ENCODE assay signal across 9 cellular contexts in genomic region chr11:47348859-47349258, GRCh38. TPM values are rescaled to one million over a fixed set of nuclear protein-coding genes. Genes with fewer than 3 reads are reported as not detected.
A peak's percentile ranks its signal among the peaks of the same experiment; 100 is the strongest.
DNase-seq lines count a peak whose midpoint lies in the region; ATAC-seq and TF ChIP-seq lines count a peak whose summit lies in the region.
"Had no signal": no experiment of that assay in that cellular context is flagged by ENCODE, and none has a peak within 500 bp of the region (broad histone marks: within the 10 kb centered on the region; RNA-seq: fewer than 3 reads in every experiment).

No MANE protein-coding gene starts in this region.

- no peak overlapping the region for H3K4ac ChIP-seq in neuronal stem cell (ENCODE audit: low read length)

- H2BK5ac ChIP-seq in neuronal stem cell (ENCODE audit: low read length), result no peak overlapping the region

- H3K4me3 ChIP-seq in adrenal gland (no peak overlapping the region), neuronal stem cell (ENCODE audit: low read length in 2 of 2) (no peak overlapping the region), lower leg skin (ENCODE audit: low read depth, poor library complexity, severe bottlenecking) (no peak overlapping the region)

- H2BK15ac ChIP-seq in neuronal stem cell (ENCODE audit: low read length), result no peak overlapping the region

- H2AK5ac ChIP-seq in neuronal stem cell (ENCODE audit: low read depth, low read length), result no peak overlapping the region

- no peaks in the 10 kb centered on the region for H3K9me3 ChIP-seq in adrenal gland (replicated peaks in 1 of 3)
- H3K9me3 ChIP-seq in neuronal stem cell (replicated peaks in 1 of 2; ENCODE audit: control insufficient read depth in 2 of 2, insufficient read depth in 1 of 2, low read depth in 1 of 2, low read length in 2 of 2), result no peaks in the 10 kb centered on the region

- H3K36me3 ChIP-seq in adrenal gland (replicated peaks in 1 of 2) (no peaks in the 10 kb centered on the region), neuronal stem cell (replicated peaks in 1 of 2; ENCODE audit: control insufficient read depth in 2 of 2, insufficient read depth in 2 of 2, low read length in 2 of 2) (no peaks in the 10 kb centered on the region)

- no peak overlapping the region for H3K27ac Mint-ChIP-seq in activated CD4-positive, alpha-beta memory T cell treated with anti-CD3 and anti-CD28 coated beads for 36 hours
- no peak overlapping the region for H3K27ac Mint-ChIP-seq in activated CD4-positive, alpha-beta memory T cell treated with anti-CD3 and anti-CD28 coated beads, Interleukin-2, amount 10 ng/mL, durations not matched to agents 7 days and 5 days

- no peak overlapping the region for H3K14ac ChIP-seq in neuronal stem cell (ENCODE audit: low read length)

- intact Hi-C loops in activated CD4-positive, alpha-beta memory T cell treated with anti-CD3 and anti-CD28 coated beads for 36 hours (cut with micrococcal nuclease), result no loop called here
- intact Hi-C loops in adrenal gland (cut with DNase I), result loop anchor here in 1 of 2 donors (5.0 to 10.0 kb wide), 2 partner anchors 177 to 454 kb away; no protein-coding TSS in a partner anchor
- intact Hi-C loops in lower leg skin (cut with DNase I; ENCODE audit: low total_unique reads), result no loop called here

- no peak overlapping the region for H3K4me2 ChIP-seq in neuronal stem cell (ENCODE audit: insufficient read depth, low read length, poor library complexity, severe bottlenecking)

- no peak overlapping the region for H3K4me3 Mint-ChIP-seq in activated CD4-positive, alpha-beta memory T cell treated with anti-CD3 and anti-CD28 coated beads for 36 hours
- H3K4me3 Mint-ChIP-seq in activated CD4-positive, alpha-beta memory T cell treated with anti-CD3 and anti-CD28 coated beads, Interleukin-2, amount 10 ng/mL, durations not matched to agents 7 days and 5 days, result no peak overlapping the region
- H3K4me3 Mint-ChIP-seq: activated naive CD4-positive, alpha-beta T cell treated with anti-CD3 and anti-CD28 coated beads, Interleukin-2, amount 50 U/mL, for 24 hours had no signal

- TF ChIP-seq CTCF in adrenal gland (IDR thresholded peaks at IDR 0.05) (peak in 4 of 6 experiments; percentile 12 to 31 (median 16)), lower leg skin (IDR thresholded peaks at IDR 0.05) (no peak)

- H4K8ac ChIP-seq in neuronal stem cell (ENCODE audit: low read depth, low read length), result no peak overlapping the region

- H3K36me3 Mint-ChIP-seq in activated CD4-positive, alpha-beta memory T cell treated with anti-CD3 and anti-CD28 coated beads for 36 hours, result no peaks in the 10 kb centered on the region
- H3K36me3 Mint-ChIP-seq in activated CD4-positive, alpha-beta memory T cell treated with anti-CD3 and anti-CD28 coated beads, Interleukin-2, amount 10 ng/mL, durations not matched to agents 7 days and 5 days (ENCODE audit: low read depth), result no peaks in the 10 kb centered on the region
- H3K36me3 Mint-ChIP-seq: activated naive CD4-positive, alpha-beta T cell treated with anti-CD3 and anti-CD28 coated beads, Interleukin-2, amount 50 U/mL, for 24 hours had no signal

- TF ChIP-seq POLR2A in adrenal gland (IDR thresholded peaks at IDR 0.05) (no peak), lower leg skin (IDR thresholded peaks at IDR 0.05) (no peak)

- H2AFZ ChIP-seq in neuronal stem cell (ENCODE audit: low read length), result peak overlapping the region; percentile 69

- peak; percentile 36 for DNase-seq in activated CD4-positive, alpha-beta memory T cell treated with anti-CD3 and anti-CD28 coated beads for 36 hours
- no peak for DNase-seq in activated CD4-positive, alpha-beta memory T cell treated with anti-CD3 and anti-CD28 coated beads, Interleukin-2, amount 10 ng/mL, durations not matched to agents 7 days and 5 days
- peak; percentile 75 for DNase-seq in NAMALWA (ENCODE audit: low spot score)
- peak in 3 of 7 donors; percentile 39 to 65 (median 44) for DNase-seq in adrenal gland
- DNase-seq in neuronal stem cell (ENCODE audit: low spot score), result no peak
- no peak for DNase-seq in lower leg skin (ENCODE audit: low spot score in 2 of 2)
- DNase-seq in activated CD8-positive, alpha-beta memory T cell treated with anti-CD3 and anti-CD28 coated beads, Interleukin-2, amount 50 U/mL, for 4 hours, result no peak

- no peak overlapping the region for H3K18ac ChIP-seq in neuronal stem cell (ENCODE audit: low read length)

- H3K23ac ChIP-seq in neuronal stem cell (ENCODE audit: low read depth, low read length, poor library complexity), result no peak overlapping the region

- no peak overlapping the region for H4K91ac ChIP-seq in neuronal stem cell (ENCODE audit: low read depth, low read length, poor library complexity)

- H2BK120ac ChIP-seq in neuronal stem cell (ENCODE audit: low read depth, low read length), result no peak overlapping the region

- H3K27me3 ChIP-seq in adrenal gland (no peaks in the 10 kb centered on the region), neuronal stem cell (ENCODE audit: control insufficient read depth in 3 of 3, insufficient read depth in 3 of 3, low read depth in 1 of 3, low read length in 3 of 3) (peaks cover 0 to 48% (median 0%) of the 10 kb centered on the region in 3 experiments)

- H3K27ac ChIP-seq in adrenal gland, result no peak overlapping the region
- no peak overlapping the region for H3K27ac ChIP-seq in neuronal stem cell (replicated peaks; ENCODE audit: low read length)

- no peaks in the 10 kb centered on the region for H3K9me3 Mint-ChIP-seq in activated CD4-positive, alpha-beta memory T cell treated with anti-CD3 and anti-CD28 coated beads for 36 hours
- no peaks in the 10 kb centered on the region for H3K9me3 Mint-ChIP-seq in activated CD4-positive, alpha-beta memory T cell treated with anti-CD3 and anti-CD28 coated beads, Interleukin-2, amount 10 ng/mL, durations not matched to agents 7 days and 5 days
- H3K9me3 Mint-ChIP-seq: activated naive CD4-positive, alpha-beta T cell treated with anti-CD3 and anti-CD28 coated beads, Interleukin-2, amount 50 U/mL, for 24 hours had no signal

- 53 to 78% (median 73%) methylated on average over 3 to 8 of the region's 8 CpGs for WGBS in adrenal gland, 4 donors
- WGBS in neuronal stem cell (ENCODE audit: extremely low coverage in 2 of 2, insufficient read length in 2 of 2, insufficient replicate concordance in 1 of 2), 2 donors, result no CpG with 5 or more reads among the region's 8 CpGs
- 58 to 73% methylated on average over 8 of the region's 8 CpGs for WGBS in lower leg skin, 2 donors

- no peak overlapping the region for H2BK12ac ChIP-seq in neuronal stem cell (ENCODE audit: low read length)

- H3K4me1 ChIP-seq in adrenal gland (replicated peaks in 1 of 2) (peaks cover 14 to 16% of the 10 kb centered on the region in 2 donors), neuronal stem cell (ENCODE audit: control insufficient read depth in 2 of 2, insufficient read depth in 1 of 2, low read depth in 1 of 2, low read length in 2 of 2) (peaks cover 5 to 9% of the 10 kb centered on the region in 2 donors)

- H3K9ac ChIP-seq in neuronal stem cell (ENCODE audit: low read depth, low read length, poor library complexity), result no peak overlapping the region

- CTCF ChIA-PET in activated CD4-positive, alpha-beta memory T cell treated with anti-CD3 and anti-CD28 coated beads for 36 hours (lab: Charles Lee), result interaction anchor here (0.7 to 1.3 kb wide), 3 partner anchors 63 to 84 kb away, joined by 3 to 4 read pairs (median 3); no protein-coding TSS in a partner anchor
- CTCF ChIA-PET in activated CD4-positive, alpha-beta memory T cell treated with anti-CD3 and anti-CD28 coated beads, Interleukin-2, amount 10 ng/mL, durations not matched to agents 7 days and 5 days (lab: Charles Lee), result no interaction called here

- H3K4me1 Mint-ChIP-seq in activated CD4-positive, alpha-beta memory T cell treated with anti-CD3 and anti-CD28 coated beads for 36 hours (ENCODE audit: low read depth), result no peaks in the 10 kb centered on the region
- no peaks in the 10 kb centered on the region for H3K4me1 Mint-ChIP-seq in activated CD4-positive, alpha-beta memory T cell treated with anti-CD3 and anti-CD28 coated beads, Interleukin-2, amount 10 ng/mL, durations not matched to agents 7 days and 5 days
- H3K4me1 Mint-ChIP-seq: activated naive CD4-positive, alpha-beta T cell treated with anti-CD3 and anti-CD28 coated beads, Interleukin-2, amount 50 U/mL, for 24 hours had no signal

- no peaks in the 10 kb centered on the region for H3K27me3 Mint-ChIP-seq in activated CD4-positive, alpha-beta memory T cell treated with anti-CD3 and anti-CD28 coated beads for 36 hours
- peaks cover 1% of the 10 kb centered on the region for H3K27me3 Mint-ChIP-seq in activated CD4-positive, alpha-beta memory T cell treated with anti-CD3 and anti-CD28 coated beads, Interleukin-2, amount 10 ng/mL, durations not matched to agents 7 days and 5 days
- H3K27me3 Mint-ChIP-seq: activated naive CD4-positive, alpha-beta T cell treated with anti-CD3 and anti-CD28 coated beads, Interleukin-2, amount 50 U/mL, for 24 hours had no signal

- POLR2A ChIA-PET in activated CD4-positive, alpha-beta memory T cell treated with anti-CD3 and anti-CD28 coated beads for 36 hours (lab: Charles Lee), result no interaction called here
- POLR2A ChIA-PET in activated CD4-positive, alpha-beta memory T cell treated with anti-CD3 and anti-CD28 coated beads, Interleukin-2, amount 10 ng/mL, durations not matched to agents 7 days and 5 days (lab: Charles Lee), result no interaction called here

- H3K79me1 ChIP-seq in neuronal stem cell (ENCODE audit: low read depth, low read length), result peaks cover 2% of the 10 kb centered on the region

- no peak for ATAC-seq in HG02884 (IDR thresholded peaks at IDR 0.05; ENCODE audit: unreplicated experiment)

RNA-seq across cellular contexts. Expression of gene MYBPC3, which starts 3.6 kb away (rescaled TPM):
- total RNA-seq in activated CD4-positive, alpha-beta memory T cell treated with anti-CD3 and anti-CD28 coated beads for 36 hours, result not detected
- total RNA-seq in activated CD4-positive, alpha-beta memory T cell treated with anti-CD3 and anti-CD28 coated beads, Interleukin-2, amount 10 ng/mL, durations not matched to agents 7 days and 5 days, result not detected
- total RNA-seq in adrenal gland (1 to 10 TPM in 7 of 8 donors, under 1 TPM in 1; 0.54 to 4.4 (median 1.8) TPM), lower leg skin (not detected)
- polyA plus RNA-seq in adrenal gland, result 1 to 10 TPM; 1.5 to 5.8 (median 2.9) TPM
- polyA plus RNA-seq in neuronal stem cell (2013, experiment 1 of 2), result not detected
- polyA plus RNA-seq in neuronal stem cell (2013, experiment 2 of 2), result 0.01 TPM

RNA-seq across cellular contexts. Expression of gene SPI1, which starts 29.5 kb away (rescaled TPM):
- total RNA-seq in activated CD4-positive, alpha-beta memory T cell treated with anti-CD3 and anti-CD28 coated beads for 36 hours, result not detected
- total RNA-seq in activated CD4-positive, alpha-beta memory T cell treated with anti-CD3 and anti-CD28 coated beads, Interleukin-2, amount 10 ng/mL, durations not matched to agents 7 days and 5 days, result not detected
- 10 to 100 TPM; 26.3 to 65.6 (median 42.1) TPM for total RNA-seq in adrenal gland
- 10 to 100 TPM in 2 of 3 donors, 1 to 10 TPM in 1; 7.0 to 79.2 (median 43.0) TPM for polyA plus RNA-seq in adrenal gland
- polyA plus RNA-seq in neuronal stem cell (2013, experiment 1 of 2), result not detected
- polyA plus RNA-seq in neuronal stem cell (2013, experiment 2 of 2), result 0.03 TPM
- total RNA-seq in lower leg skin, result 10 to 100 TPM in 2 of 4 donors, 1 to 10 TPM in 2; 7.7 to 13.4 (median 10.6) TPM

RNA-seq across cellular contexts. Expression of gene SLC39A13, which starts 59.5 kb away (rescaled TPM):
- 10 to 100 TPM; 17.7 to 18.0 TPM for total RNA-seq in activated CD4-positive, alpha-beta memory T cell treated with anti-CD3 and anti-CD28 coated beads for 36 hours
- 10 to 100 TPM; 23.6 to 24.2 TPM for total RNA-seq in activated CD4-positive, alpha-beta memory T cell treated with anti-CD3 and anti-CD28 coated beads, Interleukin-2, amount 10 ng/mL, durations not matched to agents 7 days and 5 days
- total RNA-seq in adrenal gland (10 to 100 TPM; 35.8 to 92.9 (median 58.6) TPM), lower leg skin (10 to 100 TPM; 22.9 to 59.2 (median 46.4) TPM)
- 10 to 100 TPM in 2 of 3 donors, 1 to 10 TPM in 1; 8.2 to 80.5 (median 64.5) TPM for polyA plus RNA-seq in adrenal gland
- polyA plus RNA-seq in neuronal stem cell (2013, experiment 1 of 2), result 21.6 TPM
- polyA plus RNA-seq in neuronal stem cell (2013, experiment 2 of 2), result 20.9 TPM

Comparison
In these comparisons a context has a peak if more than half of its experiments do, and no peak if none do; other contexts are left out.
1. DNase-seq: peak in activated CD4-positive, alpha-beta memory T cell treated with anti-CD3 and anti-CD28 coated beads for 36 hours (single experiment) and NAMALWA (single experiment); none in activated CD4-positive, alpha-beta memory T cell treated with anti-CD3 and anti-CD28 coated beads, Interleukin-2, amount 10 ng/mL, durations not matched to agents 7 days and 5 days (single experiment), neuronal stem cell (single experiment), lower leg skin (0 of 2) and activated CD8-positive, alpha-beta memory T cell treated with anti-CD3 and anti-CD28 coated beads, Interleukin-2, amount 50 U/mL, for 4 hours (single experiment).
2. CTCF ChIP-seq: peak in adrenal gland (4 of 6); none in lower leg skin (0 of 3).
3. RNA of gene SPI1, which starts 29.5 kb away (total RNA-seq): 26.3 to 65.6 TPM in adrenal gland and 7.7 to 13.4 TPM in lower leg skin; not detected in activated CD4-positive, alpha-beta memory T cell treated with anti-CD3 and anti-CD28 coated beads for 36 hours and not detected in activated CD4-positive, alpha-beta memory T cell treated with anti-CD3 and anti-CD28 coated beads, Interleukin-2, amount 10 ng/mL, durations not matched to agents 7 days and 5 days; every median in the first group is over 4 times any median in the second.